ENCODE assay signal across 2 cellular contexts in the genomic region with DNA sequence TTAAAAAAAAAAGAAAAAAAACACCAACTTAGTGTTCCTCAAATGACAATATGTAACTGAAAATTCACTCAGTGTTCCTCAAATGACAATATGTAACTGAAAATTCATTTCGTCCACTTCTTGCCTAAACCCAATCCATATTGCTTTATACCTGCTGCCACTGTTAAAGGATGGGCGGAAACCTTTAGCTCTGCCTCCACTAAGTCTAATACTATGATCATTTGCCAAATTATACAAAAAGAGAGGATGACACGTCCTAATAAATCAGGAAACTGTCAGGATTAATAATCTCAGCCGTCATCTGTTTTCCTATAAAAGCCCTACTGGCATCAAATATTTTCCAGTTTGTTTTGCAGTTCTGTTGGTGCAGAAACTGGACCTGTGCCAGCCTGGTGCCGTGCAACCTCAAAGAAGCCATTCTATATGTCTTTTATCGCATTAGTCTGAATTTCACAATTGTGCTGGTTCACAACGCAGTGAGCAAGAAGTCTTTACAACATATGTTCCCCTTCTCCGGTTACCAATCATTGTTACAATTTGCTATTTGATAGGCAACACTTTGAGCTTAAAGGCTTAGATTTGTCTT.
A peak's percentile ranks its signal among the peaks of the same experiment; 100 is the strongest.
TF ChIP-seq lines count a peak whose summit lies in the region.

No MANE protein-coding gene starts in this region.

TF ChIP-seq in SK-N-SH treated with all-trans-retinoic acid at 6 μM for 48 hours, 23 proteins besides CTCF, POLR2A, EP300 and RAD21:
- TF ChIP-seq CSDC2 (CRISPR knock-in tag; IDR thresholded peaks at IDR 0.05) = no peak
- TF ChIP-seq ZFP3 (CRISPR knock-in tag; IDR thresholded peaks at IDR 0.05) = no peak
- peak; percentile 20; the same call in 1 of the 2 replicates for TF ChIP-seq ISL1 (CRISPR knock-in tag; IDR thresholded peaks at IDR 0.05)

TF ChIP-seq in SK-N-SH, 30 proteins besides CTCF, POLR2A, EP300 and RAD21:
- TF ChIP-seq POLR2AphosphoS5 (IDR thresholded peaks at IDR 0.05; ENCODE audit: low read depth, low read length) (no peak), NRF1 (IDR thresholded peaks at IDR 0.05; ENCODE audit: low read depth, low read length) (no peak), FOXJ3 (CRISPR knock-in tag; IDR thresholded peaks at IDR 0.05) (no peak), NFIC (IDR thresholded peaks at IDR 0.05; ENCODE audit: borderline replicate concordance) (no peak), ELF1 (IDR thresholded peaks at IDR 0.05) (no peak), JUND (IDR thresholded peaks at IDR 0.05) (no peak), IRF3 (IDR thresholded peaks at IDR 0.05; ENCODE audit: low read depth, low read length) (no peak), GABPA (IDR thresholded peaks at IDR 0.05; ENCODE audit: low read depth) (no peak)
